ENCODE assay signal across 39 cellular contexts in the genomic region with DNA sequence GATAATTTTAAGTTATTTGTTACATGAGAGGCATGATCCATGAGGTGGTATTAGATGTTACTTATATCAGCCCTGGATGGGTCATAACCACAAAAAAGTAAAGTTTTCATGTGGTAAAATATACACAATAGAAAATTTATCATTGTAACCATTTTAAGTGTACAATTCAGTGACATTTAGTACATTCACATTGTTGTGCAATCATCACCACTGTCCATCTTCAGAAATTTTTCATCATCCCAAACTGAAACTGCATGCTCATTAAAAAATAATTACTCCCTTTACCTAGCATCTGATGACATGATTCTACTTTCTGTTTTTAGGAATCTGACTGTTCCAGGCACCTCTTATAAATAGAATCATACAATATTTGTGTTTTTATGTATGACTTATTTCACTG. TPM values are rescaled to one million over a fixed set of nuclear protein-coding genes. Genes with fewer than 3 reads are reported as not detected.
"Had no signal": no experiment of that assay in that cellular context is flagged by ENCODE, and none has a peak within 500 bp of the region (broad histone marks: within the 10 kb centered on the region; RNA-seq: fewer than 3 reads in every experiment).

No MANE protein-coding gene starts in this region.

- ATAC-seq: activated naive CD4-positive, alpha-beta T cell treated with anti-CD3 and anti-CD28 coated beads, Interleukin-2, amount 50 U/mL, for 72 hours; activated naive CD8-positive, alpha-beta T cell treated with anti-CD3 and anti-CD28 coated beads, Interleukin-2, amount 50 U/mL, for 24 hours; activated T-cell treated with anti-CD3 and anti-CD28 coated beads, Interleukin-2, amount 50 U/mL, for 4 hours; activated T-cell treated with anti-CD3 and anti-CD28 coated beads, Interleukin-2, amount 50 U/mL, for 72 hours; activated T-helper 17 cell treated with anti-CD3 and anti-CD28 coated beads, Interleukin-2, amount 50 U/mL, for 72 hours; body of pancreas had no signal

- H3K27ac ChIP-seq: adrenal gland, ascending aorta, body of pancreas, brain microvascular endothelial cell, breast epithelium, cardiac muscle cell had no signal

- H3K27me3 ChIP-seq: adrenal gland, ascending aorta, body of pancreas, brain microvascular endothelial cell, breast epithelium, cardiac muscle cell had no signal

- DNase-seq: activated effector memory CD4-positive, alpha-beta T cell treated with anti-CD3 and anti-CD28 coated beads, Interleukin-2, amount 50 U/mL, for 16 hours; activated effector memory CD4-positive, alpha-beta T cell treated with Interleukin-2 at 50 U/mL for 16 hours; activated gamma-delta T cell; activated gamma-delta T cell treated with Interleukin-2 at 50 U/mL for 16 hours; activated naive CD4-positive, alpha-beta T cell; activated naive CD4-positive, alpha-beta T cell treated with anti-CD3 and anti-CD28 coated beads for 36 hours; activated naive CD4-positive, alpha-beta T cell treated with anti-CD3 and anti-CD28 coated beads, Interleukin-2, amount 10 ng/mL, durations not matched to agents 7 days and 5 days; activated naive CD4-positive, alpha-beta T cell treated with anti-CD3 and anti-CD28 coated beads, Interleukin-2, amount 50 U/mL, for 16 hours; activated naive CD4-positive, alpha-beta T cell treated with Interleukin-2 at 50 U/mL for 16 hours; activated naive CD8-positive, alpha-beta T cell treated with anti-CD3 and anti-CD28 coated beads for 36 hours; activated naive CD8-positive, alpha-beta T cell treated with anti-CD3 and anti-CD28 coated beads, Interleukin-2, amount 10 ng/mL, durations not matched to agents 7 days and 5 days; activated naive CD8-positive, alpha-beta T cell treated with anti-CD3 and anti-CD28 coated beads, Interleukin-2, amount 50 U/mL, for 24 hours; activated T-cell treated with anti-CD3 and anti-CD28 coated beads, Interleukin-2, amount 50 U/mL, for 24 hours; activated T-cell treated with anti-CD3 and anti-CD28 coated beads, Interleukin-2, amount 50 U/mL, for 4 hours; activated T-cell treated with anti-CD3 and anti-CD28 coated beads, Interleukin-2, amount 50 U/mL, for 48 hours; activated T-cell treated with anti-CD3 and anti-CD28 coated beads, Interleukin-2, amount 50 U/mL, for 72 hours; adrenal gland; amniotic stem cell; amygdala; anterior cingulate cortex; aorta; body of pancreas; brain microvascular endothelial cell; caudate nucleus; central memory CD4-positive, alpha-beta T cell; cerebellar nuclear complex had no signal

- H3K4me1 ChIP-seq: adrenal gland, ascending aorta, body of pancreas, breast epithelium had no signal

- H3K9me3 ChIP-seq: adrenal gland, ascending aorta, body of pancreas, breast epithelium had no signal

- H3K36me3 ChIP-seq: adrenal gland, ascending aorta, brain microvascular endothelial cell, breast epithelium, cardiac muscle cell had no signal

- FAIRE-seq: astrocyte, bronchial epithelial cell had no signal

- H3K4me3 ChIP-seq: adrenal gland, ascending aorta, body of pancreas, breast epithelium, cardiac muscle cell had no signal

RNA-seq across cellular contexts. Expression of gene GK2, which starts 11.2 kb away (rescaled TPM):
- total RNA-seq: activated naive CD4-positive, alpha-beta T cell treated with anti-CD3 and anti-CD28 coated beads for 36 hours; activated naive CD4-positive, alpha-beta T cell treated with anti-CD3 and anti-CD28 coated beads, Interleukin-2, amount 50 U/mL, for 72 hours; activated naive CD8-positive, alpha-beta T cell treated with anti-CD3 and anti-CD28 coated beads for 36 hours; activated naive CD8-positive, alpha-beta T cell treated with anti-CD3 and anti-CD28 coated beads, Interleukin-2, amount 10 ng/mL, durations not matched to agents 7 days and 5 days; activated T-cell treated with anti-CD3 and anti-CD28 coated beads, Interleukin-2, amount 50 U/mL, for 4 hours; activated T-cell treated with anti-CD3 and anti-CD28 coated beads, Interleukin-2, amount 50 U/mL, for 72 hours; activated T-helper 1 cell treated with anti-CD3 and anti-CD28 coated beads, Interleukin-12 subunit alpha, Interleukin-12 subunit beta, Interleukin-2, Interleukin-4 antibody, amounts not matched to agents 30 ng/mL and 10 ng/mL and 1 ng/mL, durations not matched to agents 14 hours and 24 hours and 36 hours; activated T-helper 17 cell treated with anti-CD3 and anti-CD28 coated beads, Interleukin-2, amount 50 U/mL, for 72 hours; activated T-helper 2 cell treated with anti-CD3 and anti-CD28 coated beads, Interferon-gamma antibody, Interleukin-2, Interleukin-4, amounts not matched to agents 10 μg/mL and 5 μg/mL and 100 μg/mL, durations not matched to agents 14 hours and 24 hours and 36 hours; adrenal gland; aorta; ascending aorta; astrocyte; body of pancreas; bronchial epithelial cell; cardiac muscle cell; cardiac septum; cerebellum; chondrocyte had no signal
- polyA plus RNA-seq: adipose tissue, adrenal gland, aorta, cardiac muscle cell had no signal
